1 cellular context compared by ENCODE assay signal in genomic region chr7:124033093-124033806, GRCh38.
TF ChIP-seq lines count a peak whose summit lies in the region.

No MANE protein-coding gene starts in this region.

TF ChIP-seq in H1, 55 proteins besides CTCF, POLR2A, EP300 and RAD21 (continued from another document):
- TF ChIP-seq USF2 (IDR thresholded peaks at IDR 0.05; ENCODE audit: low read length) (no peak), RBBP5 (IDR thresholded peaks at IDR 0.05; ENCODE audit: borderline replicate concordance, low read depth, low read length) (0 out of 2 replicates have a peak, but pooled peaks have one; percentile 69), SRF (IDR thresholded peaks at IDR 0.05; ENCODE audit: low read depth, low read length) (no peak), POLR2AphosphoS5 (IDR thresholded peaks at IDR 0.05; ENCODE audit: low read depth, low read length) (no peak), BCL11A (IDR thresholded peaks at IDR 0.05; ENCODE audit: low read depth in 2 of 2, low read length in 2 of 2) (no peak), CREB1 (IDR thresholded peaks at IDR 0.05) (no peak), BRCA1 (IDR thresholded peaks at IDR 0.05; ENCODE audit: low read depth, low read length) (no peak), TCF12 (IDR thresholded peaks at IDR 0.05; ENCODE audit: low read depth, low read length) (no peak), RXRA (IDR thresholded peaks at IDR 0.05; ENCODE audit: insufficient read depth, low read depth, low read length) (no peak), TEAD4 (IDR thresholded peaks at IDR 0.05; ENCODE audit: low read depth, low read length) (no peak), ASH2L (IDR thresholded peaks at IDR 0.05; ENCODE audit: low read length) (no peak), E2F6 (IDR thresholded peaks at IDR 0.05) (peak; percentile 92), POU5F1 (IDR thresholded peaks at IDR 0.05; ENCODE audit: low read depth, low read length) (no peak), GABPA (IDR thresholded peaks at IDR 0.05; ENCODE audit: borderline replicate concordance, insufficient read depth, low read length) (0 out of 2 replicates have a peak, but pooled peaks have one; percentile 2), EGR1 (IDR thresholded peaks at IDR 0.05; ENCODE audit: borderline replicate concordance, low read depth, low read length) (no peak), FOSL1 (IDR thresholded peaks at IDR 0.05; ENCODE audit: insufficient read depth, low read depth, low read length) (no peak), KDM5A (IDR thresholded peaks at IDR 0.05; ENCODE audit: low read length) (no peak), EZH2 (IDR thresholded peaks at IDR 0.05; ENCODE audit: low read depth, low read length, severe bottlenecking) (peak; percentile 33), SP4 (IDR thresholded peaks at IDR 0.05; ENCODE audit: low read length) (no peak), JUND (IDR thresholded peaks at IDR 0.05; ENCODE audit: low read length) (no peak), ZNF274 (IDR thresholded peaks at IDR 0.05; ENCODE audit: borderline replicate concordance, extremely low read depth, low read length) (no peak), KDM1A (IDR thresholded peaks at IDR 0.05; ENCODE audit: borderline replicate concordance, low read length) (no peak)
